ENCODE assay signal across 17 cellular contexts in the genomic region with DNA sequence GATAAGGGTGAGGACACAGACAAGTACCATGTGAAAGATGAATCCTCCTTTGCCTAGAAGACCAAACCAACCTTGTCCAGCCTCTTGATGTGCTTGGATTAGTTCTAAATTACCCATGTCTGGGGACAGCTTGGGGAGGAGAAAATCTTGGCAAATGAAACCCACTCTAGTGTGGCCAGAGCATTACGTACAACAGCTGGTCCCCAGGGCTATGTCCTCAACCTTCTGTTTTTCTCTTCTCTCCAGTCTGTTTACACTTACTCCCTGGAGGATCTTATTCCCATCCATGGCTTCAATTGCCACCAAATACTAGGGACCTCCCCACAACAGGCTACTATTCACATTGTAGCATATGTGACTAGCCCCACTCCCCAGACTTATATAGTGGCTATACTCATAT.
DNase-seq lines count a peak whose midpoint lies in the region; ATAC-seq and TF ChIP-seq lines count a peak whose summit lies in the region.
"Had no signal": no experiment of that assay in that cellular context is flagged by ENCODE, and none has a peak within 500 bp of the region (broad histone marks: within the 10 kb centered on the region; RNA-seq: fewer than 3 reads in every experiment).

No MANE protein-coding gene starts in this region.

- ATAC-seq in stimulated activated naive CD8-positive, alpha-beta T cell treated with anti-CD3 and anti-CD28 coated beads, Interleukin-15, amount 100 ng/mL, for 72 hours = no peak
- ATAC-seq: GM23338, HCT116, K562 had no signal

- H3K4me1 ChIP-seq in SJCRH30 (peaks cover 3% of the 10 kb centered on the region; the same call in 1 of the 2 replicates), tibial nerve (no peaks in the 10 kb centered on the region)
- H3K4me1 ChIP-seq: BE2C, Caco-2 had no signal

- no peak overlapping the region for H3K4me3 ChIP-seq in SJCRH30
- H3K4me3 ChIP-seq in tibial nerve = no peak overlapping the region
- H3K4me3 ChIP-seq: GM23338, K562 had no signal

- TF ChIP-seq CTCF in tibial nerve (IDR thresholded peaks at IDR 0.05) = no peak

- H3K27ac ChIP-seq in SJCRH30 = no peak overlapping the region
- H3K27ac ChIP-seq in tibial nerve = no peak overlapping the region
- H3K27ac ChIP-seq: HL-60 had no signal

- H3K27me3 Mint-ChIP-seq in stimulated activated naive CD8-positive, alpha-beta T cell treated with anti-CD3 and anti-CD28 coated beads, Interleukin-15, amount 100 ng/mL, for 72 hours = no peaks in the 10 kb centered on the region
- H3K27me3 Mint-ChIP-seq: CD4-positive, CD25-positive, alpha-beta regulatory T cell had no signal

- DNase-seq in NCI-H1092 treated with DMSO at 0.1 percent for 48 hours (lab: John Stamatoyannopoulos, UW) (peak; percentile 5), NCI-H1092 (lab: John Stamatoyannopoulos, UW) (no peak), DMS79 treated with DMSO at 0.1 percent for 48 hours (lab: John Stamatoyannopoulos, UW) (peak; percentile 72), SJCRH30 (peak; percentile 4 to 28), tibial nerve (ENCODE audit: low spot score in 2 of 2) (no peak)
- no peak for DNase-seq in stimulated activated naive CD8-positive, alpha-beta T cell treated with anti-CD3 and anti-CD28 coated beads, Interleukin-15, amount 100 ng/mL, for 72 hours
- DNase-seq: BE2C; C1 segment of cervical spinal cord; Caco-2; CD4-positive, CD25-positive, alpha-beta regulatory T cell; GF-D8; H7; HFFc6 had no signal

- no peak overlapping the region for H3K27ac Mint-ChIP-seq in stimulated activated naive CD8-positive, alpha-beta T cell treated with anti-CD3 and anti-CD28 coated beads, Interleukin-15, amount 100 ng/mL, for 72 hours
- H3K27ac Mint-ChIP-seq: GM23338, HFFc6 had no signal

- TF ChIP-seq EP300 in tibial nerve (IDR thresholded peaks at IDR 0.05) = no peak

- WGBS in tibial nerve, 2 donors = 55 to 82% methylated on average over 1 of the region's 1 CpG

- peaks cover 0 to 7% of the 10 kb centered on the region in 2 donors for H3K9me3 Mint-ChIP-seq in stimulated activated naive CD8-positive, alpha-beta T cell treated with anti-CD3 and anti-CD28 coated beads, Interleukin-15, amount 100 ng/mL, for 72 hours
- H3K9me3 Mint-ChIP-seq: GM23338, HFFc6 had no signal

- no peaks in the 10 kb centered on the region for H3K4me1 Mint-ChIP-seq in stimulated activated naive CD8-positive, alpha-beta T cell treated with anti-CD3 and anti-CD28 coated beads, Interleukin-15, amount 100 ng/mL, for 72 hours
- H3K4me1 Mint-ChIP-seq: CD4-positive, CD25-positive, alpha-beta regulatory T cell; GM23338 had no signal

- no peaks in the 10 kb centered on the region for H3K27me3 ChIP-seq in SJCRH30
- no peaks in the 10 kb centered on the region for H3K27me3 ChIP-seq in tibial nerve
- H3K27me3 ChIP-seq: BE2C had no signal

- H3K9me3 ChIP-seq in SJCRH30 (replicated peaks) (no peaks in the 10 kb centered on the region), tibial nerve (no peaks in the 10 kb centered on the region)
- H3K9me3 ChIP-seq: BE2C, Caco-2 had no signal

- no peak for TF ChIP-seq POLR2A in tibial nerve (IDR thresholded peaks at IDR 0.05)

- H3K36me3 ChIP-seq in SJCRH30 (no peaks in the 10 kb centered on the region), tibial nerve (peaks cover 0 to 56% (median 0%) of the 10 kb centered on the region in 3 donors)
- H3K36me3 ChIP-seq: BE2C had no signal

- H3K4me3 Mint-ChIP-seq in stimulated activated naive CD8-positive, alpha-beta T cell treated with anti-CD3 and anti-CD28 coated beads, Interleukin-15, amount 100 ng/mL, for 72 hours = no peak overlapping the region
- H3K4me3 Mint-ChIP-seq: CD4-positive, CD25-positive, alpha-beta regulatory T cell; GM23338; HFFc6 had no signal

Comparison
In these comparisons a context has a peak if more than half of its experiments do, and no peak if none do; other contexts are left out.
1. DNase-seq: peak in NCI-H1092 treated with DMSO at 0.1 percent for 48 hours (single experiment), DMS79 treated with DMSO at 0.1 percent for 48 hours (single experiment) and SJCRH30 (2 of 2); none in NCI-H1092 (single experiment), tibial nerve (0 of 2) and stimulated activated naive CD8-positive, alpha-beta T cell treated with anti-CD3 and anti-CD28 coated beads, Interleukin-15, amount 100 ng/mL, for 72 hours (0 of 2).